In the genomic region with DNA sequence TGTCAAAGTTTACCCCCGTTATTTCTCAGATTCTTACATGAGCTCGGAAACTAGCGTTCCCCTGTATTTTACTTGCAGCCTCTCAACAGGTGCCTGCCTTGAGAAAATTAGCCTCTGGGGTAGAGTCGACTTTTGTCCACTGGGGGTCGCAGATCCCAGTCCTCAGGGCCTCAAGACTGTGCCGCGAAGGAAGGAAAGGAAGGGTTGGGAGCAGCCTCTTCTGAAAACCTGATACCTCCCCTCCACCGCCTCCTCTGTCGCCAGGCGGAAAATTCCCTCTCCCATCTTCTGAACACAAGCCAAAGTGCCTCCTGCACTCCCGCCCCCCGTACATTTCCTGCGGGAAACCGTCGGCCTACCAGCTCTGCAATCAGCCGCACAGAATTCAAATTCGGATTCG, we compare ENCODE assay signal across 8 cellular contexts. TPM values are rescaled to one million over a fixed set of nuclear protein-coding genes. Genes with fewer than 3 reads are reported as not detected.
DNase-seq lines count a peak whose midpoint lies in the region; ATAC-seq and TF ChIP-seq lines count a peak whose summit lies in the region.

No MANE protein-coding gene starts in this region.

- H2AFZ ChIP-seq in GM23338, result no peak overlapping the region
- peak overlapping the region; percentile 74 for H2AFZ ChIP-seq in mammary epithelial cell (ENCODE audit: low read depth, low read length)
- no peak overlapping the region for H2AFZ ChIP-seq in smooth muscle cell (ENCODE audit: low read depth)

- no peak overlapping the region for H3K27ac ChIP-seq in GM23338 (ENCODE audit: low read depth)
- H3K27ac ChIP-seq in mammary epithelial cell (ENCODE audit: insufficient read depth, low read depth, low read length), result peak overlapping the region; percentile 54
- no peak overlapping the region for H3K27ac ChIP-seq in smooth muscle cell (ENCODE audit: low read depth)

- H3K9me3 ChIP-seq in mammary epithelial cell (replicated peaks; ENCODE audit: insufficient read depth, low read length), result no peaks in the 10 kb centered on the region
- H3K9me3 ChIP-seq in smooth muscle cell (replicated peaks; ENCODE audit: low read depth), result no peaks in the 10 kb centered on the region

- peak overlapping the region; percentile 56; the same call in 1 of the 2 replicates for H3K27ac Mint-ChIP-seq in GM23338

- H3K9me2 ChIP-seq in GM23338 (ENCODE audit: insufficient read depth), result no peaks in the 10 kb centered on the region

- H3K27me3 Mint-ChIP-seq in GM23338 (ENCODE audit: insufficient read depth, low read depth, poor library complexity), result peaks cover 8% of the 10 kb centered on the region

- intact Hi-C loops in mammary epithelial cell (cut with micrococcal nuclease), result loop anchor here (1.0 to 2.0 kb wide), 2 partner anchors 39 to 73 kb away; no protein-coding TSS in a partner anchor

- H3K9ac ChIP-seq in mammary epithelial cell (ENCODE audit: insufficient read depth, low read length), result peak overlapping the region; percentile 67
- H3K9ac ChIP-seq in smooth muscle cell (ENCODE audit: low read depth), result no peak overlapping the region

- in situ Hi-C loops in mammary epithelial cell (cut with MboI; ENCODE audit: low sequenced_read_pairs in 2 of 2), result no loop called here

- H3K36me3 ChIP-seq in GM23338 (ENCODE audit: insufficient read depth) (no peaks in the 10 kb centered on the region), mammary epithelial cell (ENCODE audit: insufficient read depth, low read length) (no peaks in the 10 kb centered on the region), smooth muscle cell (ENCODE audit: low read depth) (no peaks in the 10 kb centered on the region)

- H3K4me3 Mint-ChIP-seq in GM23338, result peak overlapping the region; percentile 87

- H3F3A ChIP-seq in GM23338 (replicated peaks; ENCODE audit: low read depth), result no peaks in the 10 kb centered on the region
- H3F3A ChIP-seq in smooth muscle cell (ENCODE audit: low read depth), result no peaks in the 10 kb centered on the region

- ATAC-seq in GM23338 (peak; percentile 84), GM19397 (IDR thresholded peaks at IDR 0.05; ENCODE audit: unreplicated experiment) (no peak)

- H4K20me1 ChIP-seq in GM23338 (replicated peaks; ENCODE audit: insufficient read depth) (no peaks in the 10 kb centered on the region), mammary epithelial cell (ENCODE audit: insufficient read depth, low read length) (no peaks in the 10 kb centered on the region), smooth muscle cell (ENCODE audit: low read depth) (no peaks in the 10 kb centered on the region)

- no peaks in the 10 kb centered on the region; the same call in 2 of the 3 replicates for H3K9me3 Mint-ChIP-seq in GM23338

- TSS peak; percentile 31 for BruUV-seq in mammary epithelial cell (replicated peaks; lab: Mats Ljungman, UMichigan)

- DNase-seq in DMS53 (lab: John Stamatoyannopoulos, UW), result peak; percentile 77
- DNase-seq in GM23338 (ENCODE audit: low spot score), result peak; percentile 85
- peak; percentile 8 for DNase-seq in NCI-H1417 treated with DMSO at 0.1 percent for 48 hours (lab: John Stamatoyannopoulos, UW)
- peak in 4 of 5 experiments; percentile 10 to 69 (median 16) for DNase-seq in T-helper 2 cell
- DNase-seq in mammary epithelial cell, result peak; percentile 65
- DNase-seq in inferior parietal cortex (ENCODE audit: extremely low spot score), result peak; percentile 26
- DNase-seq in smooth muscle cell (lab: John Stamatoyannopoulos, UW; ENCODE audit: unreplicated experiment), result peak; percentile 3

- no peaks in the 10 kb centered on the region for H3K36me3 Mint-ChIP-seq in GM23338 (ENCODE audit: low read depth)

- peak overlapping the region; percentile 58 for H3K4me3 ChIP-seq in GM23338
- peak overlapping the region; percentile 65 to 69 (median 66) for H3K4me3 ChIP-seq in mammary epithelial cell (replicated peaks in 1 of 3; ENCODE audit: insufficient read depth in 1 of 3, low read depth in 2 of 3, low read length in 3 of 3)
- peak overlapping the region; percentile 66 for H3K4me3 ChIP-seq in smooth muscle cell

- H3K4me2 ChIP-seq in GM23338 (peak overlapping the region; percentile 71), mammary epithelial cell (ENCODE audit: insufficient read depth, low read depth, low read length) (peak overlapping the region; percentile 75), smooth muscle cell (peak overlapping the region; percentile 88)

- no peaks in the 10 kb centered on the region for H3K79me2 ChIP-seq in GM23338 (replicated peaks; ENCODE audit: insufficient read depth)
- H3K79me2 ChIP-seq in mammary epithelial cell (ENCODE audit: insufficient read depth, low read length), result peaks cover 53% of the 10 kb centered on the region
- H3K79me2 ChIP-seq in smooth muscle cell (ENCODE audit: low read depth), result no peaks in the 10 kb centered on the region

- dilution Hi-C loops in mammary epithelial cell (cut with HindIII; ENCODE audit: low sequenced_read_pairs), result no loop called here

- peak; percentile 55 to 62 for TF ChIP-seq CTCF in GM23338 (conservative IDR thresholded peaks at IDR 0.05; ENCODE audit: low read depth in 2 of 2)
- peak; percentile 39 to 53 for TF ChIP-seq CTCF in mammary epithelial cell (conservative IDR thresholded peaks at IDR 0.05 in 1 of 2, IDR thresholded peaks at IDR 0.05 in 1 of 2; ENCODE audit: extremely low read depth in 1 of 2, insufficient read depth in 1 of 2, low read depth in 1 of 2, low read length in 2 of 2)
- TF ChIP-seq CTCF in smooth muscle cell (IDR thresholded peaks at IDR 0.05; ENCODE audit: borderline replicate concordance, insufficient read depth, poor library complexity, severe bottlenecking), result peak; percentile 42

- peaks cover 12% of the 10 kb centered on the region for H3K4me1 Mint-ChIP-seq in GM23338

- WGBS in mammary epithelial cell (ENCODE audit: low coverage, missing lambda C conversion rate), result 39% methylated on average over 4 of the region's 18 CpGs
- WGBS in smooth muscle cell (ENCODE audit: low lambda C conversion rate), result 27% methylated on average over 18 of the region's 18 CpGs

- H3K4me1 ChIP-seq in GM23338 (ENCODE audit: insufficient read depth) (0 out of 2 replicates have a peak, but pooled peaks cover 2% of the 10 kb centered on the region), mammary epithelial cell (ENCODE audit: insufficient read depth, low read length) (peaks cover 3% of the 10 kb centered on the region), smooth muscle cell (ENCODE audit: low read depth) (no peaks in the 10 kb centered on the region)

- CTCF ChIA-PET in mammary epithelial cell (lab: Charles Lee; ENCODE audit: low non-redundant PET), result no interaction called here

- 0 out of 2 replicates have a peak, but pooled peaks cover 3% of the 10 kb centered on the region for H3K27me3 ChIP-seq in GM23338 (ENCODE audit: insufficient read depth)
- no peaks in the 10 kb centered on the region for H3K27me3 ChIP-seq in mammary epithelial cell (ENCODE audit: insufficient read depth, low read length)
- H3K27me3 ChIP-seq in smooth muscle cell (ENCODE audit: low read depth), result no peaks in the 10 kb centered on the region

TF ChIP-seq in GM23338, 12 proteins besides CTCF, POLR2A, EP300 and RAD21 (continues in another document):
- no peak for TF ChIP-seq NANOG (IDR thresholded peaks at IDR 0.05; ENCODE audit: borderline replicate concordance)
- TF ChIP-seq JUNB (IDR thresholded peaks at IDR 0.05; ENCODE audit: unreplicated experiment), result no peak
- TF ChIP-seq ETS1 (IDR thresholded peaks at IDR 0.05), result no peak
- no peak for TF ChIP-seq EZH2phosphoT487 (IDR thresholded peaks at IDR 0.05; ENCODE audit: unreplicated experiment)
- no peak for TF ChIP-seq REST (IDR thresholded peaks at IDR 0.05; ENCODE audit: unreplicated experiment)
- TF ChIP-seq ZNF114 (CRISPR knock-in tag; IDR thresholded peaks at IDR 0.05), result no peak

RNA-seq across cellular contexts. Expression of gene TMSB15B, which starts 44.4 kb away (rescaled TPM):
- total RNA-seq in GM23338 (2014; rRNA removed; shearing (Covaris generic)), result 6.8 and 14.3 TPM in 2 replicates
- 32.8 and 35.3 TPM in 2 replicates for polyA plus RNA-seq in GM23338 (2016; fragmentation: Nextera tagmentation; extraction: Ambion mirVana)
- total RNA-seq in mammary epithelial cell, result 10 to 100 TPM; 10.3 to 12.1 TPM
- polyA plus RNA-seq in mammary epithelial cell, result 17.1 TPM
- 0.26 TPM for polyA minus RNA-seq in mammary epithelial cell
- 3.8 and 8.2 TPM in 2 replicates for total RNA-seq in smooth muscle cell
- 19.2 and 19.6 TPM in 2 replicates for polyA plus RNA-seq in smooth muscle cell

Comparison
In these comparisons a context has a peak if more than half of its experiments do, and no peak if none do; other contexts are left out.
1. DNase-seq: peak in every context shown above with its lines; median percentile 85 in GM23338; 77 in DMS53; 65 in mammary epithelial cell; 26 in inferior parietal cortex; 16 in T-helper 2 cell; 8 in NCI-H1417 treated with DMSO at 0.1 percent for 48 hours; 3 in smooth muscle cell.